8 cellular contexts compared by ENCODE assay signal in genomic region chr9:131657890-131658752, GRCh38.
DNase-seq lines count a peak whose midpoint lies in the region; ATAC-seq and TF ChIP-seq lines count a peak whose summit lies in the region.

No MANE protein-coding gene starts in this region.

- peak overlapping the region; percentile 55; the same call in 1 of the 2 replicates for H3K9ac ChIP-seq in BLaER1

- ATAC-seq in body of pancreas (peak; percentile 63), mucosa of descending colon (peak; percentile 42), HG03571 (IDR thresholded peaks at IDR 0.05; ENCODE audit: unreplicated experiment) (no peak), HG02798 (IDR thresholded peaks at IDR 0.05; ENCODE audit: poor library complexity, unreplicated experiment) (no peak)

- intact Hi-C loops in body of pancreas (cut with DNase I) (no loop called here), mucosa of descending colon (cut with DNase I, micrococcal nuclease) (no loop called here)

- WGBS in body of pancreas, 2 donors = 54 to 61% methylated on average over 10 of the region's 10 CpGs

- H4K20me1 ChIP-seq in BLaER1 = peaks cover 82% of the 10 kb centered on the region

- no peaks in the 10 kb centered on the region for H3K27me3 Mint-ChIP-seq in nephron progenitor cell (ENCODE audit: low read depth, poor library complexity)

- H3K9me3 ChIP-seq in BLaER1 (peaks cover 5% of the 10 kb centered on the region; the same call in 1 of the 2 replicates), body of pancreas (no peaks in the 10 kb centered on the region), mucosa of descending colon (no peaks in the 10 kb centered on the region)

- DNase-seq in MV-4-11 (lab: John Stamatoyannopoulos, UW) (peak; percentile 78), body of pancreas (peak in 1 of 4 donors; percentile 50), mucosa of descending colon (no peak), nephron progenitor cell (no peak)
- DNase-seq in effector CD4-positive, alpha-beta T cell = no peak

- H3K36me3 Mint-ChIP-seq in nephron progenitor cell (ENCODE audit: low read depth) = peaks cover 10% of the 10 kb centered on the region

- H3K4me2 ChIP-seq in BLaER1 = peak overlapping the region; percentile 75

- no peak for TF ChIP-seq CTCF in body of pancreas (IDR thresholded peaks at IDR 0.05)
- no peak for TF ChIP-seq CTCF in mucosa of descending colon (IDR thresholded peaks at IDR 0.05)
- TF ChIP-seq CTCF in nephron progenitor cell (IDR thresholded peaks at IDR 0.05) = no peak

- H3K27ac ChIP-seq in BLaER1 = peak overlapping the region; percentile 75; the same call in 1 of the 2 replicates
- peak overlapping the region; percentile 77 to 83 (median 80) for H3K27ac ChIP-seq in body of pancreas

- H3K27me3 ChIP-seq in BLaER1 = no peaks in the 10 kb centered on the region
- no peaks in the 10 kb centered on the region for H3K27me3 ChIP-seq in body of pancreas

- H3K36me3 ChIP-seq in BLaER1 (peaks cover 24% of the 10 kb centered on the region), body of pancreas (replicated peaks in 1 of 2; ENCODE audit: insufficient read depth in 1 of 2, low read depth in 2 of 2) (no peaks in the 10 kb centered on the region), mucosa of descending colon (ENCODE audit: low read depth) (no peaks in the 10 kb centered on the region)

- H3K9me3 Mint-ChIP-seq in nephron progenitor cell = no peaks in the 10 kb centered on the region

- peak in 2 of 3 donors; percentile 10 to 30 for TF ChIP-seq POLR2A in body of pancreas (IDR thresholded peaks at IDR 0.05)

- H3K4me3 ChIP-seq in BLaER1 (no peak overlapping the region), body of pancreas (no peak overlapping the region), mucosa of descending colon (no peak overlapping the region)

- H3K27ac Mint-ChIP-seq in nephron progenitor cell = no peak overlapping the region

- H3K4me1 ChIP-seq in BLaER1 (peaks cover 96% of the 10 kb centered on the region), body of pancreas (peaks cover 64% of the 10 kb centered on the region), mucosa of descending colon (ENCODE audit: low read depth) (peaks cover 54% of the 10 kb centered on the region)

- H3K4me1 Mint-ChIP-seq in nephron progenitor cell = peaks cover 48% of the 10 kb centered on the region

- no peak overlapping the region for H3K4me3 Mint-ChIP-seq in nephron progenitor cell

Comparison
In these comparisons a context has a peak if more than half of its experiments do, and no peak if none do; other contexts are left out.
1. ATAC-seq: peak in body of pancreas (single experiment) and mucosa of descending colon (single experiment); none in HG03571 (single experiment) and HG02798 (single experiment).